ENCODE assay signal across 11 cellular contexts in genomic region chr9:120693609-120694008, GRCh38. TPM values are rescaled to one million over a fixed set of nuclear protein-coding genes. Genes with fewer than 3 reads are reported as not detected.
DNase-seq lines count a peak whose midpoint lies in the region; ATAC-seq, FAIRE-seq and TF ChIP-seq lines count a peak whose summit lies in the region.
"Had no signal": no experiment of that assay in that cellular context is flagged by ENCODE, and none has a peak within 500 bp of the region (broad histone marks: within the 10 kb centered on the region; RNA-seq: fewer than 3 reads in every experiment).

No MANE protein-coding gene starts in this region.

- no peak overlapping the region for H3K4me3 Mint-ChIP-seq in osteocyte (ENCODE audit: unreplicated experiment)

- no peak for TF ChIP-seq CTCF in osteocyte (IDR thresholded peaks at IDR 0.05)
- no peak for TF ChIP-seq CTCF in upper lobe of right lung (IDR thresholded peaks at IDR 0.05)

- H3K27ac Mint-ChIP-seq in osteocyte (ENCODE audit: unreplicated experiment): peak overlapping the region; percentile 83

- H3K4me1 ChIP-seq in upper lobe of right lung: peaks cover 20% of the 10 kb centered on the region

- no peaks in the 10 kb centered on the region for H3K36me3 ChIP-seq in upper lobe of right lung
- H3K36me3 ChIP-seq: colonic mucosa, right lobe of liver had no signal

- no peaks in the 10 kb centered on the region for H3K27me3 ChIP-seq in upper lobe of right lung
- H3K27me3 ChIP-seq: colonic mucosa, right lobe of liver had no signal

- ATAC-seq in GM19397 (IDR thresholded peaks at IDR 0.05; ENCODE audit: unreplicated experiment) (peak; percentile 43), HG02852 (IDR thresholded peaks at IDR 0.05; ENCODE audit: unreplicated experiment) (peak; percentile 59), upper lobe of right lung (no peak)

- no peak overlapping the region for H3K4me3 ChIP-seq in upper lobe of right lung
- H3K4me3 ChIP-seq: colonic mucosa, right lobe of liver had no signal

- no peaks in the 10 kb centered on the region for H3K9me3 Mint-ChIP-seq in osteocyte (ENCODE audit: unreplicated experiment)

- no peaks in the 10 kb centered on the region for H3K36me3 Mint-ChIP-seq in osteocyte (ENCODE audit: unreplicated experiment)

- H3K27ac ChIP-seq in upper lobe of right lung: no peak overlapping the region
- H3K27ac ChIP-seq: colonic mucosa, right lobe of liver had no signal

- H3K4me1 Mint-ChIP-seq in osteocyte (ENCODE audit: unreplicated experiment): peaks cover 62% of the 10 kb centered on the region

- no peaks in the 10 kb centered on the region for H3K27me3 Mint-ChIP-seq in osteocyte (ENCODE audit: unreplicated experiment)

- intact Hi-C loops in upper lobe of right lung (cut with DNase I): no loop called here

- FAIRE-seq in RCC 7860 (lab: Jason Lieb, UNC): peak; percentile 96

- DNase-seq in RCC 7860 (ENCODE audit: low spot score) (peak; percentile 52), osteocyte (ENCODE audit: extremely low spot score, unreplicated experiment) (no peak), upper lobe of right lung (no peak), HUDEP-2 (lab: John Stamatoyannopoulos, UW; ENCODE audit: unreplicated experiment in 76 of 76) (no peak)
- no peak for DNase-seq in NK-92 treated with Interleukin-12 subunit alpha and Interleukin-12 subunit beta, amount 100 ng/mL, for 24 hours (lab: John Stamatoyannopoulos, UW)
- DNase-seq: activated gamma-delta T cell, colonic mucosa, foreskin melanocyte, right lobe of liver had no signal

- H3K9me3 ChIP-seq in upper lobe of right lung: no peaks in the 10 kb centered on the region
- H3K9me3 ChIP-seq: colonic mucosa, right lobe of liver had no signal

RNA-seq across cellular contexts. Expression of gene MEGF9, which starts 20.7 kb away (rescaled TPM):
- total RNA-seq in osteocyte (21.4 and 21.9 TPM in 2 replicates), upper lobe of right lung (92.9 TPM)
